ENCODE assay signal across 18 cellular contexts in genomic region chr7:76224695-76225094, GRCh38. TPM values are rescaled to one million over a fixed set of nuclear protein-coding genes. Genes with fewer than 3 reads are reported as not detected.
"Had no signal": no experiment of that assay in that cellular context is flagged by ENCODE, and none has a peak within 500 bp of the region (broad histone marks: within the 10 kb centered on the region; RNA-seq: fewer than 3 reads in every experiment).

No MANE protein-coding gene starts in this region.

- H3K27me3 ChIP-seq: brain microvascular endothelial cell had no signal

- H3K4me3 ChIP-seq: coronary artery, dorsolateral prefrontal cortex had no signal

- ATAC-seq: activated CD4-positive, CD25-positive, alpha-beta regulatory T cell treated with anti-CD3 and anti-CD28 coated beads, Interleukin-2, amount 50 U/mL, for 24 hours; activated T-cell treated with anti-CD3 and anti-CD28 coated beads, Interleukin-2, amount 50 U/mL, for 4 hours; activated T-helper 17 cell treated with anti-CD3 and anti-CD28 coated beads, Interleukin-2, amount 50 U/mL, for 72 hours; esophagus mucosa had no signal

- H3K36me3 ChIP-seq: brain microvascular endothelial cell had no signal

- H3K27ac ChIP-seq: brain microvascular endothelial cell, coronary artery, dorsolateral prefrontal cortex, WERI-Rb-1 had no signal

- FAIRE-seq: astrocyte, bronchial epithelial cell, frontal cortex had no signal

- DNase-seq: activated B cell treated with CpG ODN at 0.5 μM for 24 hours; activated T-cell treated with anti-CD3 and anti-CD28 coated beads, Interleukin-2, amount 50 U/mL, for 4 hours; amniotic stem cell; brain microvascular endothelial cell; dorsolateral prefrontal cortex; effector memory CD4-positive, alpha-beta T cell; head of caudate nucleus; hippocampal formation; WERI-Rb-1 had no signal

RNA-seq across cellular contexts. Expression of gene SRRM3, which starts 23.0 kb away (rescaled TPM):
- total RNA-seq: activated B cell treated with CpG ODN at 0.5 μM for 24 hours; activated CD8-positive, alpha-beta T cell treated with anti-CD3 and anti-CD28 coated beads for 36 hours; epithelial cell of proximal tubule had no signal
